In the genomic region with DNA sequence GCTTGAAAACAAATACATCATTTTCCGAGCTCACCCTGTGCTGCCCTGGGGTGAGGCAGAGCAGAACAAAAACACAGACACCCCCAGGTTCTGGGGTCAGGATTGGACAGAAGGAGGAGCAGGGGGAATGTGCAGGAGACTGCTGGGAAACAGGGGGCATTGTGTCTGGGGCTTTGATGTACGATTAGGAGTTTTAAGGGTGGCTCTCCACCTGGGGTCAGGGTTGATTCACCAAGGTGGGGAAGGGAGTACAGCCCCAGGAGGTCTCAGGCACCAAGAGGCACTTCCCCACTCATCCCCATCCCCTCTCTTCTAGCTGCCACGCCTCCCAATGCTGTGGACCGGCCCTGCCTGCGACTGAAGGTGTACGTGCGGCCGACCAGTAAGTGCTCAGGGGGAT, we compare ENCODE assay signal across 35 cellular contexts. TPM values are rescaled to one million over a fixed set of nuclear protein-coding genes. Genes with fewer than 3 reads are reported as not detected.
"Had no signal": no experiment of that assay in that cellular context is flagged by ENCODE, and none has a peak within 500 bp of the region (broad histone marks: within the 10 kb centered on the region; RNA-seq: fewer than 3 reads in every experiment).

No MANE protein-coding gene starts in this region.

- H3K4me1 Mint-ChIP-seq: activated CD4-positive, alpha-beta T cell treated with anti-CD3 and anti-CD28 coated beads, Interleukin-2, amount 10 ng/mL, durations not matched to agents 24 days and 14 days; activated naive CD8-positive, alpha-beta T cell treated with anti-CD3 and anti-CD28 coated beads, Interleukin-2, amount 10 ng/mL, durations not matched to agents 7 days and 5 days had no signal

- H3K4me3 Mint-ChIP-seq: activated CD4-positive, alpha-beta memory T cell treated with anti-CD3 and anti-CD28 coated beads for 36 hours; activated CD4-positive, alpha-beta T cell treated with anti-CD3 and anti-CD28 coated beads for 36 hours; activated CD4-positive, alpha-beta T cell treated with anti-CD3 and anti-CD28 coated beads, Interleukin-2, amount 10 ng/mL, durations not matched to agents 24 days and 14 days; activated naive CD4-positive, alpha-beta T cell treated with anti-CD3 and anti-CD28 coated beads, Interleukin-2, amount 10 ng/mL, durations not matched to agents 7 days and 5 days; activated naive CD8-positive, alpha-beta T cell treated with anti-CD3 and anti-CD28 coated beads, Interleukin-2, amount 10 ng/mL, durations not matched to agents 7 days and 5 days; activated T-cell treated with anti-CD3 and anti-CD28 coated beads, Interleukin-2, amount 50 U/mL, for 24 hours; activated T-cell treated with anti-CD3 and anti-CD28 coated beads, Interleukin-2, amount 50 U/mL, for 72 hours; effector memory CD8-positive, alpha-beta T cell; T-cell; T-helper 1 cell treated with Interleukin-12 subunit alpha and Interleukin-12 subunit beta and Interleukin-4 antibody, amounts not matched to agents 30 μg/mL and 1 μg/mL, for 36 hours; T-helper 2 cell treated with Interferon-gamma antibody and Interleukin-4, amounts not matched to agents 5 μg/mL and 100 μg/mL, for 36 hours had no signal

- H3K27ac ChIP-seq: body of pancreas, esophagus muscularis mucosa, foreskin keratinocyte, gastrocnemius medialis, heart left ventricle, WERI-Rb-1 had no signal

- DNase-seq: activated CD4-positive, alpha-beta memory T cell treated with anti-CD3 and anti-CD28 coated beads for 36 hours; activated CD4-positive, alpha-beta T cell treated with anti-CD3 and anti-CD28 coated beads for 36 hours; activated CD4-positive, alpha-beta T cell treated with anti-CD3 and anti-CD28 coated beads, Interleukin-2, amount 10 ng/mL, durations not matched to agents 24 days and 14 days; activated CD4-positive, CD25-positive, alpha-beta regulatory T cell; activated CD4-positive, CD25-positive, alpha-beta regulatory T cell treated with anti-CD3 and anti-CD28 coated beads, Interleukin-2, amount 50 U/mL, for 72 hours; activated CD8-positive, alpha-beta memory T cell treated with anti-CD3 and anti-CD28 coated beads, Interleukin-2, amount 50 U/mL, for 48 hours; activated gamma-delta T cell; activated naive CD4-positive, alpha-beta T cell; activated naive CD4-positive, alpha-beta T cell treated with anti-CD3 and anti-CD28 coated beads, Interleukin-2, amount 10 ng/mL, durations not matched to agents 7 days and 5 days; activated naive CD8-positive, alpha-beta T cell treated with anti-CD3 and anti-CD28 coated beads, Interleukin-2, amount 10 ng/mL, durations not matched to agents 7 days and 5 days; activated T-cell treated with anti-CD3 and anti-CD28 coated beads for 4 hours; activated T-cell treated with anti-CD3 and anti-CD28 coated beads, Interleukin-2, amount 50 U/mL, for 24 hours; activated T-cell treated with anti-CD3 and anti-CD28 coated beads, Interleukin-2, amount 50 U/mL, for 72 hours; amniotic stem cell; anterior cingulate cortex; body of pancreas; caudate nucleus; cortex of kidney; dermis blood vessel endothelial cell; effector CD4-positive, alpha-beta T cell; effector memory CD8-positive, alpha-beta T cell; erythroblast; foreskin keratinocyte; gastrocnemius medialis; glutamatergic neuron; heart left ventricle; SW 1271; T-cell; T1000; WERI-Rb-1 had no signal

- ATAC-seq: activated CD4-positive, alpha-beta T cell treated with anti-CD3 and anti-CD28 coated beads for 36 hours; activated T-cell treated with anti-CD3 and anti-CD28 coated beads, Interleukin-2, amount 50 U/mL, for 72 hours; body of pancreas; effector memory CD8-positive, alpha-beta T cell; foreskin keratinocyte; gastrocnemius medialis; heart left ventricle; T-cell had no signal

- H3K36me3 Mint-ChIP-seq: activated CD4-positive, alpha-beta memory T cell treated with anti-CD3 and anti-CD28 coated beads for 36 hours; activated naive CD4-positive, alpha-beta T cell treated with anti-CD3 and anti-CD28 coated beads, Interleukin-2, amount 10 ng/mL, durations not matched to agents 7 days and 5 days; activated naive CD8-positive, alpha-beta T cell treated with anti-CD3 and anti-CD28 coated beads, Interleukin-2, amount 10 ng/mL, durations not matched to agents 7 days and 5 days; T-cell had no signal

- H3K9me3 Mint-ChIP-seq: activated CD4-positive, alpha-beta memory T cell treated with anti-CD3 and anti-CD28 coated beads for 36 hours; activated CD4-positive, alpha-beta T cell treated with anti-CD3 and anti-CD28 coated beads, Interleukin-2, amount 10 ng/mL, durations not matched to agents 24 days and 14 days; activated naive CD4-positive, alpha-beta T cell treated with anti-CD3 and anti-CD28 coated beads, Interleukin-2, amount 10 ng/mL, durations not matched to agents 7 days and 5 days; activated naive CD8-positive, alpha-beta T cell treated with anti-CD3 and anti-CD28 coated beads, Interleukin-2, amount 10 ng/mL, durations not matched to agents 7 days and 5 days; activated T-cell treated with anti-CD3 and anti-CD28 coated beads, Interleukin-2, amount 50 U/mL, for 24 hours; activated T-cell treated with anti-CD3 and anti-CD28 coated beads, Interleukin-2, amount 50 U/mL, for 72 hours; effector memory CD8-positive, alpha-beta T cell; T-cell; T-helper 1 cell treated with Interleukin-12 subunit alpha and Interleukin-12 subunit beta and Interleukin-4 antibody, amounts not matched to agents 30 μg/mL and 1 μg/mL, for 36 hours; T-helper 2 cell treated with Interferon-gamma antibody and Interleukin-4, amounts not matched to agents 5 μg/mL and 100 μg/mL, for 36 hours had no signal

- H3K36me3 ChIP-seq: esophagus muscularis mucosa, gastrocnemius medialis, heart left ventricle had no signal

- H3K4me3 ChIP-seq: body of pancreas, esophagus muscularis mucosa, gastrocnemius medialis, heart left ventricle had no signal

- H3K4me1 ChIP-seq: foreskin keratinocyte had no signal

- H3K9me3 ChIP-seq: body of pancreas, esophagus muscularis mucosa, gastrocnemius medialis, heart left ventricle had no signal

- H3K27ac Mint-ChIP-seq: activated CD4-positive, alpha-beta memory T cell treated with anti-CD3 and anti-CD28 coated beads for 36 hours; activated CD4-positive, alpha-beta T cell treated with anti-CD3 and anti-CD28 coated beads for 36 hours; activated CD4-positive, alpha-beta T cell treated with anti-CD3 and anti-CD28 coated beads, Interleukin-2, amount 10 ng/mL, durations not matched to agents 24 days and 14 days; activated naive CD4-positive, alpha-beta T cell treated with anti-CD3 and anti-CD28 coated beads, Interleukin-2, amount 10 ng/mL, durations not matched to agents 7 days and 5 days; activated naive CD8-positive, alpha-beta T cell treated with anti-CD3 and anti-CD28 coated beads, Interleukin-2, amount 10 ng/mL, durations not matched to agents 7 days and 5 days; activated T-cell treated with anti-CD3 and anti-CD28 coated beads, Interleukin-2, amount 50 U/mL, for 24 hours; activated T-cell treated with anti-CD3 and anti-CD28 coated beads, Interleukin-2, amount 50 U/mL, for 72 hours; effector memory CD8-positive, alpha-beta T cell; T-cell; T-helper 1 cell treated with Interleukin-12 subunit alpha and Interleukin-12 subunit beta and Interleukin-4 antibody, amounts not matched to agents 30 μg/mL and 1 μg/mL, for 36 hours; T-helper 2 cell treated with Interferon-gamma antibody and Interleukin-4, amounts not matched to agents 5 μg/mL and 100 μg/mL, for 36 hours had no signal

- FAIRE-seq: colon had no signal

RNA-seq across cellular contexts. Expression of a gene that starts 12.6 kb away (rescaled TPM):
- total RNA-seq: activated CD4-positive, alpha-beta memory T cell treated with anti-CD3 and anti-CD28 coated beads for 36 hours; activated CD4-positive, alpha-beta T cell treated with anti-CD3 and anti-CD28 coated beads for 36 hours; activated CD4-positive, alpha-beta T cell treated with anti-CD3 and anti-CD28 coated beads, Interleukin-2, amount 10 ng/mL, durations not matched to agents 24 days and 14 days; activated naive CD8-positive, alpha-beta T cell treated with anti-CD3 and anti-CD28 coated beads, Interleukin-2, amount 10 ng/mL, durations not matched to agents 7 days and 5 days; activated T-cell treated with anti-CD3 and anti-CD28 coated beads, Interleukin-2, amount 50 U/mL, for 72 hours; body of pancreas; dermis blood vessel endothelial cell; esophagus muscularis mucosa; foreskin keratinocyte; gastrocnemius medialis; heart left ventricle had no signal
- polyA plus RNA-seq: adipose tissue, foreskin keratinocyte, heart left ventricle had no signal
